1 cellular context compared by ENCODE assay signal in genomic region chr14:93317200-93317599, GRCh38.
TF ChIP-seq lines count a peak whose summit lies in the region.

No MANE protein-coding gene starts in this region.

TF ChIP-seq in GM12891, 5 proteins besides CTCF, POLR2A, EP300 and RAD21:
- TF ChIP-seq SPI1 (IDR thresholded peaks at IDR 0.05; ENCODE audit: low read depth, low read length) (no peak), TAF1 (IDR thresholded peaks at IDR 0.05; ENCODE audit: low read depth, low read length) (no peak), PAX5 (IDR thresholded peaks at IDR 0.05; ENCODE audit: insufficient read depth, low read length, severe bottlenecking) (no peak), POLR2AphosphoS5 (IDR thresholded peaks at IDR 0.05; ENCODE audit: low read depth, low read length) (no peak), POU2F2 (IDR thresholded peaks at IDR 0.05; ENCODE audit: low read depth, low read length) (no peak)
